23 cellular contexts compared by ENCODE assay signal in genomic region chr3:187207062-187207461, GRCh38. TPM values are rescaled to one million over a fixed set of nuclear protein-coding genes. Genes with fewer than 3 reads are reported as not detected.
"Had no signal": no experiment of that assay in that cellular context is flagged by ENCODE, and none has a peak within 500 bp of the region (broad histone marks: within the 10 kb centered on the region; RNA-seq: fewer than 3 reads in every experiment).

No MANE protein-coding gene starts in this region.

- ATAC-seq: activated naive CD4-positive, alpha-beta T cell treated with anti-CD3 and anti-CD28 coated beads, Interleukin-2, amount 50 U/mL, for 72 hours; activated T-helper 17 cell treated with anti-CD3 and anti-CD28 coated beads, Interleukin-2, amount 50 U/mL, for 72 hours; natural killer cell treated with Interleukin-12 subunit alpha and Interleukin-12 subunit beta and Interleukin-15 and Interleukin-18, amount 100 ng/mL, for 72 hours; stimulated activated memory B cell treated with anti-CD40 and anti-IgM and Interleukin-4, amounts not matched to agents 10 μg/mL and 1 μg/mL and 100 μg/mL, for 72 hours had no signal

- H3K27ac ChIP-seq: brain microvascular endothelial cell, stomach had no signal

- DNase-seq: activated CD4-positive, alpha-beta T cell treated with anti-CD3 and anti-CD28 coated beads for 1 hour; activated T-cell treated with anti-CD3 and anti-CD28 coated beads, Interleukin-2, amount 50 U/mL, for 24 hours; aorta; brain microvascular endothelial cell; central memory CD4-positive, alpha-beta T cell; glutamatergic neuron; midbrain; right cardiac atrium; small intestine; stimulated activated CD4-positive, alpha-beta T cell treated with anti-CD3 and anti-CD28 coated beads, Interleukin-2, amount 100 ng/mL, for 24 hours; stomach; T-helper 9 cell; trophoblast cell had no signal

- H3K27me3 ChIP-seq: brain microvascular endothelial cell, stomach had no signal

- H3K36me3 ChIP-seq: brain microvascular endothelial cell, stomach, suprapubic skin had no signal

- H3K4me3 ChIP-seq: stomach, suprapubic skin had no signal

- H3K9me3 ChIP-seq: stomach, suprapubic skin had no signal

RNA-seq across cellular contexts. Expression of gene RTP1, which starts 9.8 kb away (rescaled TPM):
- total RNA-seq: activated naive CD4-positive, alpha-beta T cell treated with anti-CD3 and anti-CD28 coated beads, Interleukin-2, amount 50 U/mL, for 72 hours; activated T-helper 17 cell treated with anti-CD3 and anti-CD28 coated beads, Interleukin-2, amount 50 U/mL, for 72 hours; dermis microvascular lymphatic vessel endothelial cell; liver; natural killer cell treated with Interleukin-12 subunit alpha and Interleukin-12 subunit beta and Interleukin-15 and Interleukin-18, amount 100 ng/mL, for 72 hours; osteocyte; progenitor cell of endocrine pancreas; right cardiac atrium; stomach; suprapubic skin; T-helper 1 cell treated with Interleukin-12 subunit alpha and Interleukin-12 subunit beta and Interleukin-4 antibody, amounts not matched to agents 30 ng/mL and 1 ng/mL, for 36 hours had no signal
